Comparison of ENCODE assay signal across 9 cellular contexts in the genomic region with DNA sequence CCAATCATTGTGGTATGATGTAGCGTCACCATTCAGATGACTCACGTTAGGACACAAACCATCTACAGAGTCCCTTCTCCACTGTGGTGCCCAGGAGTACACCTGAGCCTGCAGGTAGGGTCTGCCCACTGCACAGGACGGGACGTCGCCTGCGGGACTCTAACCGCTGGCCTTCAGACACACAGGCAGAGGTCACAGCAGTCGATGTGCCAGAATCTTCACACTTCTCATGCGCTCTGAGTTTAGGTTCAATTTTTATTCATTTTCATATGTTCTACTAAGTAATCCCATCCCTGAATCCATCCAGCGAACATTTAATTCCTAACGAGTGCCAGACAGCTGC.
DNase-seq lines count a peak whose midpoint lies in the region; ATAC-seq and TF ChIP-seq lines count a peak whose summit lies in the region.
"Had no signal": no experiment of that assay in that cellular context is flagged by ENCODE, and none has a peak within 500 bp of the region (broad histone marks: within the 10 kb centered on the region; RNA-seq: fewer than 3 reads in every experiment).

No MANE protein-coding gene starts in this region.

- H3K27ac ChIP-seq in ACC112 (ENCODE audit: low read depth, low read length) (no peak overlapping the region), HCT116 (ENCODE audit: low read depth, low read length) (no peak overlapping the region), neural progenitor cell (no peak overlapping the region)

- H3K27ac Mint-ChIP-seq in brain (peak overlapping the region in 4 of 5 experiments; percentile 35 to 72 (median 44)), neural progenitor cell (no peak overlapping the region)
- no peak overlapping the region for H3K27ac Mint-ChIP-seq in stimulated activated memory B cell treated with anti-CD40 and anti-IgM and Interleukin-4, amounts not matched to agents 10 μg/mL and 1 μg/mL and 100 μg/mL, for 72 hours

- H3K9me3 Mint-ChIP-seq in brain (no peaks in the 10 kb centered on the region), neural progenitor cell (peaks cover 6% of the 10 kb centered on the region)
- H3K9me3 Mint-ChIP-seq in stimulated activated memory B cell treated with anti-CD40 and anti-IgM and Interleukin-4, amounts not matched to agents 10 μg/mL and 1 μg/mL and 100 μg/mL, for 72 hours, result peaks cover 5% of the 10 kb centered on the region

- H3K36me3 Mint-ChIP-seq in brain (no peaks in the 10 kb centered on the region), neural progenitor cell (no peaks in the 10 kb centered on the region)
- H3K36me3 Mint-ChIP-seq in stimulated activated memory B cell treated with anti-CD40 and anti-IgM and Interleukin-4, amounts not matched to agents 10 μg/mL and 1 μg/mL and 100 μg/mL, for 72 hours, result no peaks in the 10 kb centered on the region

- no peak for ATAC-seq in HCT116
- ATAC-seq in stimulated activated memory B cell treated with anti-CD40 and anti-IgM and Interleukin-4, amounts not matched to agents 10 μg/mL and 1 μg/mL and 100 μg/mL, for 72 hours, result no peak

- CTCF ChIA-PET in HCT116 (lab: Charles Lee), result interaction anchor here (1.1 kb wide), 1 partner anchor 550 kb away, joined by 3 read pairs; no protein-coding TSS in a partner anchor

- H3K4me2 ChIP-seq in HCT116 (ENCODE audit: low read length) (peak overlapping the region; percentile 47), neural progenitor cell (peak overlapping the region; percentile 57)

- H3K79me2 ChIP-seq in ACC112 (ENCODE audit: control insufficient read depth, insufficient read depth, low read length, unreplicated experiment), result no peaks in the 10 kb centered on the region
- no peaks in the 10 kb centered on the region for H3K79me2 ChIP-seq in HCT116 (ENCODE audit: insufficient read depth, low read length)
- no peaks in the 10 kb centered on the region for H3K79me2 ChIP-seq in neural progenitor cell (ENCODE audit: low read depth)

- TF ChIP-seq RAD21 in HCT116 (IDR thresholded peaks at IDR 0.05; ENCODE audit: low read depth), result no peak

- H4K20me1 ChIP-seq in HCT116 (ENCODE audit: insufficient read depth), result no peaks in the 10 kb centered on the region
- no peaks in the 10 kb centered on the region for H4K20me1 ChIP-seq in neural progenitor cell (ENCODE audit: low read depth)

- H2AFZ ChIP-seq in ACC112 (ENCODE audit: low read length, unreplicated experiment) (peak overlapping the region; percentile 25), HCT116 (ENCODE audit: low read depth, low read length, poor library complexity, severe bottlenecking) (peak overlapping the region; percentile 84), neural progenitor cell (replicated peaks) (peak overlapping the region; percentile 64)

- peak overlapping the region in 3 of 5 experiments; percentile 0 to 61 (median 56) for H3K4me3 Mint-ChIP-seq in brain
- H3K4me3 Mint-ChIP-seq in neural progenitor cell, result no peak overlapping the region
- H3K4me3 Mint-ChIP-seq in stimulated activated memory B cell treated with anti-CD40 and anti-IgM and Interleukin-4, amounts not matched to agents 10 μg/mL and 1 μg/mL and 100 μg/mL, for 72 hours, result no peak overlapping the region

- H3K27me3 Mint-ChIP-seq in brain (peaks cover 5% of the 10 kb centered on the region), neural progenitor cell (ENCODE audit: insufficient read depth, low read depth) (peaks cover 3% of the 10 kb centered on the region)
- peaks cover 27% of the 10 kb centered on the region for H3K27me3 Mint-ChIP-seq in stimulated activated memory B cell treated with anti-CD40 and anti-IgM and Interleukin-4, amounts not matched to agents 10 μg/mL and 1 μg/mL and 100 μg/mL, for 72 hours

- TF ChIP-seq CTCF in HCT116 (IDR thresholded peaks at IDR 0.05 in 2 of 3, conservative IDR thresholded peaks at IDR 0.05 in 1 of 3; ENCODE audit: borderline replicate concordance in 1 of 3, insufficient read depth in 1 of 3, low read depth in 2 of 3, low read length in 2 of 3) (no peak), brain (conservative IDR thresholded peaks at IDR 0.05) (no peak), neural progenitor cell (IDR thresholded peaks at IDR 0.05) (no peak)

- intact Hi-C loops in HCT116 (cut with micrococcal nuclease) (loop anchor here (1.0 to 10.0 kb wide), 2 partner anchors 553 to 640 kb away; no protein-coding TSS in a partner anchor), posterior vena cava (cut with DNase I) (loop anchor here (5.0 to 10.0 kb wide), 2 partner anchors 553 to 619 kb away; no protein-coding TSS in a partner anchor)

- peaks cover 6% of the 10 kb centered on the region; the same call in 1 of the 2 replicates for H3K27me3 ChIP-seq in ACC112 (ENCODE audit: insufficient read depth, low read length)
- H3K27me3 ChIP-seq in HCT116 (ENCODE audit: insufficient read depth, low read length), result no peaks in the 10 kb centered on the region
- peaks cover 29% of the 10 kb centered on the region for H3K27me3 ChIP-seq in neural progenitor cell

- TF ChIP-seq POLR2A in HCT116 (IDR thresholded peaks at IDR 0.05; ENCODE audit: borderline replicate concordance, extremely low read depth, insufficient read depth, insufficient read length), result no peak

- H3K9me3 ChIP-seq in HCT116 (ENCODE audit: control insufficient read depth in 1 of 2, insufficient read depth in 1 of 2, low read depth in 1 of 2, low read length in 2 of 2) (no peaks in the 10 kb centered on the region), neural progenitor cell (ENCODE audit: low read depth) (no peaks in the 10 kb centered on the region)

- H3K4me3 ChIP-seq in ACC112 (ENCODE audit: low read depth, low read length) (no peak overlapping the region), HCT116 (replicated peaks in 1 of 2; ENCODE audit: low read depth in 1 of 2, low read length in 2 of 2) (no peak overlapping the region), neural progenitor cell (no peak overlapping the region)

- H3K9ac ChIP-seq in HCT116 (ENCODE audit: low read length) (no peak overlapping the region), neural progenitor cell (no peak overlapping the region)

- no peaks in the 10 kb centered on the region for H3K9me2 ChIP-seq in HCT116 (ENCODE audit: insufficient read depth)

- no peak for DNase-seq in HCT116 (ENCODE audit: low read depth, low spot score)
- DNase-seq in neural progenitor cell (ENCODE audit: low spot score), result no peak
- no peak for DNase-seq in MV-4-11 (lab: John Stamatoyannopoulos, UW)
- DNase-seq in posterior vena cava (ENCODE audit: low spot score), result no peak
- DNase-seq in ureter (ENCODE audit: low spot score), result no peak
- DNase-seq: NCI-H526 treated with DMSO at 0.1 percent for 48 hours had no signal

- RAD21 ChIA-PET in HCT116 (lab: Charles Lee; ENCODE audit: low non-redundant PET in 1 of 2, low total read pairs in 2 of 2, uncharacterized antibody in 2 of 2, unreplicated experiment in 2 of 2), result no interaction called here

- POLR2A ChIA-PET in HCT116 (lab: Charles Lee), result no interaction called here

- H3K4me1 ChIP-seq in ACC112 (ENCODE audit: control insufficient read depth, insufficient read depth, low read length, unreplicated experiment), result peaks cover 2% of the 10 kb centered on the region
- H3K4me1 ChIP-seq in HCT116 (ENCODE audit: control insufficient read depth in 1 of 2, insufficient read depth in 2 of 2, low read length in 2 of 2), result peaks cover 0 to 8% of the 10 kb centered on the region in 2 experiments; a peak in 2 of 4 replicates
- H3K4me1 ChIP-seq in neural progenitor cell, result no peaks in the 10 kb centered on the region

- H3K36me3 ChIP-seq in ACC112 (ENCODE audit: insufficient read depth, low read length) (no peaks in the 10 kb centered on the region), HCT116 (ENCODE audit: control insufficient read depth in 1 of 2, insufficient read depth in 2 of 2, low read length in 2 of 2) (no peaks in the 10 kb centered on the region), neural progenitor cell (no peaks in the 10 kb centered on the region)

- H3F3A ChIP-seq in neural progenitor cell (ENCODE audit: low read depth), result no peaks in the 10 kb centered on the region

- H3K4me1 Mint-ChIP-seq in brain (peaks cover 51% of the 10 kb centered on the region), neural progenitor cell (peaks cover 10% of the 10 kb centered on the region)
- peaks cover 7% of the 10 kb centered on the region for H3K4me1 Mint-ChIP-seq in stimulated activated memory B cell treated with anti-CD40 and anti-IgM and Interleukin-4, amounts not matched to agents 10 μg/mL and 1 μg/mL and 100 μg/mL, for 72 hours

- no TSS peak for BruUV-seq in HCT116 (replicated peaks; lab: Mats Ljungman, UMichigan)

TF ChIP-seq in HCT116, 20 proteins besides CTCF, POLR2A, EP300 and RAD21 (continues in another document):
- TF ChIP-seq JUND (IDR thresholded peaks at IDR 0.05) (no peak), ZNF274 (IDR thresholded peaks at IDR 0.05; ENCODE audit: low read depth, low read length) (no peak), TCF7L2 (IDR thresholded peaks at IDR 0.05; ENCODE audit: borderline replicate concordance, extremely low read depth, insufficient read depth, insufficient read length) (no peak), EZH2phosphoT487 (IDR thresholded peaks at IDR 0.05; ENCODE audit: borderline replicate concordance) (no peak), CBX3 (IDR thresholded peaks at IDR 0.05; ENCODE audit: low read depth) (no peak), SP1 (IDR thresholded peaks at IDR 0.05; ENCODE audit: low read depth) (no peak), SIN3A (IDR thresholded peaks at IDR 0.05; ENCODE audit: low read depth) (no peak), ELF1 (IDR thresholded peaks at IDR 0.05; ENCODE audit: borderline replicate concordance, low read depth) (no peak), CEBPB (IDR thresholded peaks at IDR 0.05; ENCODE audit: low read depth) (no peak)
- TF ChIP-seq, protein P1, sequence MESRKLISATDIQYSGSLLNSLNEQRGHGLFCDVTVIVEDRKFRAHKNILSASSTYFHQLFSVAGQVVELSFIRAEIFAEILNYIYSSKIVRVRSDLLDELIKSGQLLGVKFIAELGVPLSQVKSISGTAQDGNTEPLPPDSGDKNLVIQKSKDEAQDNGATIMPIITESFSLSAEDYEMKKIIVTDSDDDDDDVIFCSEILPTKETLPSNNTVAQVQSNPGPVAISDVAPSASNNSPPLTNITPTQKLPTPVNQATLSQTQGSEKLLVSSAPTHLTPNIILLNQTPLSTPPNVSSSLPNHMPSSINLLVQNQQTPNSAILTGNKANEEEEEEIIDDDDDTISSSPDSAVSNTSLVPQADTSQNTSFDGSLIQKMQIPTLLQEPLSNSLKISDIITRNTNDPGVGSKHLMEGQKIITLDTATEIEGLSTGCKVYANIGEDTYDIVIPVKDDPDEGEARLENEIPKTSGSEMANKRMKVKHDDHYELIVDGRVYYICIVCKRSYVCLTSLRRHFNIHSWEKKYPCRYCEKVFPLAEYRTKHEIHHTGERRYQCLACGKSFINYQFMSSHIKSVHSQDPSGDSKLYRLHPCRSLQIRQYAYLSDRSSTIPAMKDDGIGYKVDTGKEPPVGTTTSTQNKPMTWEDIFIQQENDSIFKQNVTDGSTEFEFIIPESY (IDR thresholded peaks at IDR 0.05; ENCODE audit: extremely low read depth, insufficient replicate concordance, low read length), result no peak
- TF ChIP-seq, protein P2, sequence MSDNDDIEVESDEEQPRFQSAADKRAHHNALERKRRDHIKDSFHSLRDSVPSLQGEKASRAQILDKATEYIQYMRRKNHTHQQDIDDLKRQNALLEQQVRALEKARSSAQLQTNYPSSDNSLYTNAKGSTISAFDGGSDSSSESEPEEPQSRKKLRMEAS (IDR thresholded peaks at IDR 0.05), result no peak

Comparison
In these comparisons a context has a peak if more than half of its experiments do, and no peak if none do; other contexts are left out.
1. H2AFZ ChIP-seq: peak in every context shown above with its lines; median percentile 84 in HCT116; 64 in neural progenitor cell; 25 in ACC112.
2. H3K27ac Mint-ChIP-seq: peak in brain (4 of 5); none in neural progenitor cell (single experiment) and stimulated activated memory B cell treated with anti-CD40 and anti-IgM and Interleukin-4, amounts not matched to agents 10 μg/mL and 1 μg/mL and 100 μg/mL, for 72 hours (single experiment).
3. H3K4me3 Mint-ChIP-seq: peak in brain (3 of 5); none in neural progenitor cell (single experiment) and stimulated activated memory B cell treated with anti-CD40 and anti-IgM and Interleukin-4, amounts not matched to agents 10 μg/mL and 1 μg/mL and 100 μg/mL, for 72 hours (single experiment).